11 cellular contexts compared by ENCODE assay signal in the genomic region with DNA sequence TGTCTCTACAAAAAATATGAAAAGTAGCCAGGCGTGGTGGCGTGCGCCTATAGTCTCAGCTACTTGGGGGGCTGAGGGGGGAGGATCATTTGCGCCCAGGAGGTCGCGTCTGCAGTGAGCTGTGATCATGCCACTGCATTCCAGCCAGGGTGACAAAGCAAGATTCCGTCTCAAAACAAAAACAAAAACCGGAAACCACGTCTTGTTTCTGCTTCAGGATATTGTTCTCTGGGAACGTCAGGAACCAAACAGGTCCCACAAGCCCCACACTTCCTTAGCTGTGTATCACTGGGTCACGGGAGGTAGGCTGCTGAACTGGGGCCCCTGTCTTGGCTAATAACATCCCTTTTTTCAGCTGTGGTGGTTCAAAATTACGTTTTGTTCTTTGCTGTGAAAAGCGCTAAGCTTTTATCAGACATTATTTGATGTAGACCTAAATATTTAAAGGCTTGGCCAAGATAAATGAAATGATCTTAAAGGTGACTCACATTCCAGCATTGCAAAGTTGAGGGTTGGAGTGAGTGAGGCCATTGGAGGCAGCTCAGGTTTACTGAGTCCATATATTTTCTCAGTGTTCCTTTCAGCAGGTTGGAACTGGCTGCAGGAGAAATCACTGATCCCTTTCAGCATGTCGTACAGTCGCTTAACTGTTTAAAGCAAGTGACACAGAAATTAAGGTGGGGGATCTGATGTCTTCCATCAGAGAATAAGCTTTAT. TPM values are rescaled to one million over a fixed set of nuclear protein-coding genes. Genes with fewer than 3 reads are reported as not detected.
DNase-seq lines count a peak whose midpoint lies in the region; FAIRE-seq and TF ChIP-seq lines count a peak whose summit lies in the region.
"Had no signal": no experiment of that assay in that cellular context is flagged by ENCODE, and none has a peak within 500 bp of the region (broad histone marks: within the 10 kb centered on the region; RNA-seq: fewer than 3 reads in every experiment).

No MANE protein-coding gene starts in this region.

- DNase-seq in HCEC 1CT (peak; percentile 80), astrocyte of the spinal cord (ENCODE audit: low read depth, low spot score) (peak; percentile 84), hepatocyte (ENCODE audit: low spot score) (no peak), small intestine (peak; percentile 44), cortex of kidney (lab: John Stamatoyannopoulos, UW) (no peak), NCI-H446 treated with DMSO at 0.1 percent for 48 hours (lab: John Stamatoyannopoulos, UW) (no peak)
- DNase-seq in activated CD4-positive, CD25-positive, alpha-beta regulatory T cell (lab: John Stamatoyannopoulos, UW) = no peak
- no peak for DNase-seq in activated effector memory CD4-positive, alpha-beta T cell treated with anti-CD3 and anti-CD28 coated beads, Interleukin-2, amount 50 U/mL, for 16 hours
- DNase-seq: activated naive CD8-positive, alpha-beta T cell treated with anti-CD3 and anti-CD28 coated beads for 36 hours; naive B cell; NCI-H1105 had no signal

- peaks cover 30% of the 10 kb centered on the region for H3K4me1 ChIP-seq in hepatocyte (ENCODE audit: insufficient read depth)
- H3K4me1 ChIP-seq in small intestine (ENCODE audit: control insufficient read depth in 2 of 2, insufficient read depth in 1 of 2, low read depth in 1 of 2, low read length in 1 of 2) = peaks cover 2 to 8% of the 10 kb centered on the region in 2 donors

- H3K79me2 ChIP-seq in hepatocyte = no peaks in the 10 kb centered on the region

- peak overlapping the region; percentile 39 for H3K27ac ChIP-seq in hepatocyte
- peak overlapping the region in 1 of 2 donors; percentile 78 for H3K27ac ChIP-seq in small intestine (ENCODE audit: low read depth in 1 of 2, low read length in 1 of 2)

- in situ Hi-C loops in astrocyte of the spinal cord (cut with HindIII; ENCODE audit: low sequenced_read_pairs) = no loop called here

- H3K27me3 ChIP-seq in hepatocyte = no peaks in the 10 kb centered on the region
- H3K27me3 ChIP-seq in small intestine (ENCODE audit: control insufficient read depth in 2 of 2, insufficient read depth in 2 of 2, low read length in 2 of 2) = no peaks in the 10 kb centered on the region

- no peaks in the 10 kb centered on the region for H3K9me2 ChIP-seq in hepatocyte (replicated peaks; ENCODE audit: insufficient read depth)

- 70% methylated on average over 15 of the region's 15 CpGs for WGBS in hepatocyte (ENCODE audit: low lambda C conversion rate, missing lambda C conversion rate)
- 46 to 53% (median 51%) methylated on average over 15 of the region's 15 CpGs for WGBS in small intestine, 3 donors

- H4K20me1 ChIP-seq in hepatocyte (ENCODE audit: insufficient read depth, poor library complexity, severe bottlenecking) = no peaks in the 10 kb centered on the region

- H3K4me2 ChIP-seq in hepatocyte = no peak overlapping the region

- H3K4me3 ChIP-seq in astrocyte of the spinal cord (ENCODE audit: low read depth, low read length) = no peak overlapping the region
- H3K4me3 ChIP-seq in hepatocyte = no peak overlapping the region
- H3K4me3 ChIP-seq in small intestine (ENCODE audit: low read depth in 1 of 2, low read length in 2 of 2) = no peak overlapping the region

- FAIRE-seq in small intestine (lab: Jason Lieb, UNC) = no peak

- no peaks in the 10 kb centered on the region for H3K9me3 ChIP-seq in hepatocyte (ENCODE audit: low read depth)
- no peaks in the 10 kb centered on the region for H3K9me3 ChIP-seq in small intestine (ENCODE audit: control insufficient read depth, low read depth)

- H2AFZ ChIP-seq in hepatocyte = no peak overlapping the region

- TF ChIP-seq CTCF in astrocyte of the spinal cord (IDR thresholded peaks at IDR 0.05; ENCODE audit: low read depth, low read length) = no peak
- TF ChIP-seq CTCF in hepatocyte (IDR thresholded peaks at IDR 0.05; ENCODE audit: poor library complexity) = no peak

- no peaks in the 10 kb centered on the region for H3K36me3 ChIP-seq in hepatocyte (replicated peaks; ENCODE audit: insufficient read depth, low read depth)
- no peaks in the 10 kb centered on the region for H3K36me3 ChIP-seq in small intestine (ENCODE audit: control insufficient read depth in 2 of 2, insufficient read depth in 2 of 2, low read length in 2 of 2)

RNA-seq across cellular contexts. Expression of a gene that starts 16.4 kb away (rescaled TPM):
- 35.3 and 52.9 TPM in 2 replicates for total RNA-seq in hepatocyte
- polyA plus RNA-seq in hepatocyte (70.8 and 71.4 TPM in 2 replicates), small intestine (10 to 100 TPM; 14.5 to 27.4 (median 17.8) TPM)

Comparison
In these comparisons a context has a peak if more than half of its experiments do, and no peak if none do; other contexts are left out.
1. DNase-seq: peak in HCEC 1CT (single experiment), astrocyte of the spinal cord (single experiment) and small intestine (single experiment); none in hepatocyte (single experiment), cortex of kidney (single experiment), activated CD4-positive, CD25-positive, alpha-beta regulatory T cell (0 of 4), activated effector memory CD4-positive, alpha-beta T cell treated with anti-CD3 and anti-CD28 coated beads, Interleukin-2, amount 50 U/mL, for 16 hours (single experiment) and NCI-H446 treated with DMSO at 0.1 percent for 48 hours (single experiment).